ENCODE assay signal across 25 cellular contexts in the genomic region with DNA sequence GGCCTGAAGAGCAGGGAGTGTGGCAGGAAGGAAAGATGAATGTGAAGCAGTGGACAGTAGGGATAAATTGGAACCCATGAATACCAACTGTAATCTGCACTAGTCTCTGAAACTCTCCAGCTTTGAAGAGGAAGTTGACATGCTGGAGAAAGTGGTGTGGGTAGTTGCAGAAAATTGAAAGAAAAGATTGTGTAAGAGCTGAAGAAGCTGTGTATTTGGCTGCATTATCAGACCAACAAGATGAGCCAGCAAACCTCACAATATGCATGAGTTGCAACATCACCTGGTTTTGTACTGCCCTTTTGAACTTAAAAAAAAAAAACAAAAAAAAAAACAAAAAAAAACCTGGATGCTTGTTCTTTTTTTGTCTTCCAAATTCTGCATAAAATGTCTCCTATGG.
DNase-seq lines count a peak whose midpoint lies in the region; TF ChIP-seq lines count a peak whose summit lies in the region.
"Had no signal": no experiment of that assay in that cellular context is flagged by ENCODE, and none has a peak within 500 bp of the region (broad histone marks: within the 10 kb centered on the region; RNA-seq: fewer than 3 reads in every experiment).

No MANE protein-coding gene starts in this region.

- no peak overlapping the region for H3K4me2 ChIP-seq in mammary epithelial cell (ENCODE audit: insufficient read depth, low read depth, low read length)

- no peak overlapping the region for H2AFZ ChIP-seq in mammary epithelial cell (ENCODE audit: low read depth, low read length)

- H4K20me1 ChIP-seq in mammary epithelial cell (ENCODE audit: insufficient read depth, low read length): no peaks in the 10 kb centered on the region

- H3K36me3 ChIP-seq in mammary epithelial cell (ENCODE audit: insufficient read depth, low read length): no peaks in the 10 kb centered on the region
- H3K36me3 ChIP-seq: neutrophil, thoracic aorta had no signal

- CTCF ChIA-PET in MCF 10A (lab: Yijun Ruan, JAX): interaction anchor here (0.6 kb wide), 1 partner anchor 957 kb away, joined by 3 read pairs; no protein-coding TSS in a partner anchor
- CTCF ChIA-PET in mammary epithelial cell (lab: Charles Lee; ENCODE audit: low non-redundant PET): no interaction called here

- no peaks in the 10 kb centered on the region for H3K27me3 Mint-ChIP-seq in MCF 10A (ENCODE audit: insufficient read depth, unreplicated experiment)
- H3K27me3 Mint-ChIP-seq: activated T-helper 17 cell treated with anti-CD3 and anti-CD28 coated beads, Interleukin-2, amount 50 U/mL, for 72 hours had no signal

- no peak for TF ChIP-seq CTCF in MCF 10A (IDR thresholded peaks at IDR 0.05; ENCODE audit: unreplicated experiment)
- no peak for TF ChIP-seq CTCF in mammary epithelial cell (conservative IDR thresholded peaks at IDR 0.05 in 1 of 2, IDR thresholded peaks at IDR 0.05 in 1 of 2; ENCODE audit: extremely low read depth in 1 of 2, insufficient read depth in 1 of 2, low read depth in 1 of 2, low read length in 2 of 2)
- no peak for TF ChIP-seq CTCF in epithelial cell of esophagus (IDR thresholded peaks at IDR 0.05; ENCODE audit: insufficient read depth, low read depth, low read length, missing control alignments)

- H3K9me3 Mint-ChIP-seq in MCF 10A (ENCODE audit: unreplicated experiment): peaks cover 6% of the 10 kb centered on the region

- intact Hi-C loops in MCF 10A (cut with micrococcal nuclease): no loop called here
- intact Hi-C loops in mammary epithelial cell (cut with micrococcal nuclease): no loop called here

- dilution Hi-C loops in mammary epithelial cell (cut with HindIII; ENCODE audit: low sequenced_read_pairs): no loop called here

- DNase-seq in MCF 10A (ENCODE audit: unreplicated experiment) (peak; percentile 71), mammary epithelial cell (no peak), OCI-M1 (lab: John Stamatoyannopoulos, UW) (peak; percentile 90), epithelial cell of esophagus (ENCODE audit: low read depth) (peak; percentile 2), NCI-H2196 (lab: John Stamatoyannopoulos, UW; ENCODE audit: unreplicated experiment) (no peak), NCI-H2029 (lab: John Stamatoyannopoulos, UW) (no peak), GM19240 (ENCODE audit: insufficient read length, low spot score) (no peak), LoVo (ENCODE audit: low spot score) (no peak)
- DNase-seq: 8988T; activated CD4-positive, alpha-beta T cell treated with anti-CD3 and anti-CD28 coated beads, Interleukin-2, amount 50 U/mL, for 4 hours; activated CD8-positive, alpha-beta memory T cell treated with anti-CD3 and anti-CD28 coated beads, Interleukin-2, amount 50 U/mL, for 4 hours; foreskin melanocyte; hippocampal formation; islet precursor cell; NCI-H1436; NCI-H2171; NCI-H69; stimulated activated CD4-positive, alpha-beta T cell treated with anti-CD3 and anti-CD28 coated beads, Interleukin-2, amount 100 ng/mL, for 24 hours; stimulated activated naive CD4-positive, alpha-beta T cell had no signal

- BruUV-seq in MCF 10A (replicated peaks; lab: Mats Ljungman, UMichigan) (no TSS peak), mammary epithelial cell (replicated peaks; lab: Mats Ljungman, UMichigan) (no TSS peak)

- H3K27me3 ChIP-seq in mammary epithelial cell (ENCODE audit: insufficient read depth, low read length): no peaks in the 10 kb centered on the region
- H3K27me3 ChIP-seq: neutrophil had no signal

- no peaks in the 10 kb centered on the region for H3K79me2 ChIP-seq in mammary epithelial cell (ENCODE audit: insufficient read depth, low read length)

- peaks cover 12% of the 10 kb centered on the region for H3K9me3 ChIP-seq in mammary epithelial cell (replicated peaks; ENCODE audit: insufficient read depth, low read length)
- H3K9me3 ChIP-seq: neutrophil, thoracic aorta had no signal

- no peak overlapping the region for H3K27ac ChIP-seq in mammary epithelial cell (ENCODE audit: insufficient read depth, low read depth, low read length)
- H3K27ac ChIP-seq: neutrophil, skin epidermis, thoracic aorta had no signal

- H3K4me3 ChIP-seq in mammary epithelial cell (replicated peaks in 1 of 3; ENCODE audit: insufficient read depth in 1 of 3, low read depth in 2 of 3, low read length in 3 of 3) (no peak overlapping the region), epithelial cell of esophagus (ENCODE audit: low read length) (no peak overlapping the region)
- H3K4me3 ChIP-seq: skin epidermis, thoracic aorta had no signal

- POLR2A ChIA-PET in MCF 10A (lab: Yijun Ruan, JAX): interaction anchor here (0.6 to 0.9 kb wide), 2 partner anchors 14 to 1123 kb away, joined by 3 read pairs; no protein-coding TSS in a partner anchor

- H3K4me3 Mint-ChIP-seq in MCF 10A (ENCODE audit: unreplicated experiment): no peak overlapping the region
- H3K4me3 Mint-ChIP-seq: activated T-helper 17 cell treated with anti-CD3 and anti-CD28 coated beads, Interleukin-2, amount 50 U/mL, for 72 hours; T-helper 1 cell treated with Interleukin-12 subunit alpha and Interleukin-12 subunit beta and Interleukin-4 antibody, amounts not matched to agents 30 μg/mL and 1 μg/mL, for 36 hours had no signal

- H3K4me1 Mint-ChIP-seq in MCF 10A (ENCODE audit: insufficient read depth, unreplicated experiment): peaks cover 8% of the 10 kb centered on the region
- H3K4me1 Mint-ChIP-seq: activated T-helper 17 cell treated with anti-CD3 and anti-CD28 coated beads, Interleukin-2, amount 50 U/mL, for 72 hours had no signal

- in situ Hi-C loops in mammary epithelial cell (cut with MboI; ENCODE audit: low sequenced_read_pairs in 2 of 2): no loop called here

- H3K27ac Mint-ChIP-seq in MCF 10A (ENCODE audit: low read depth, unreplicated experiment): peak overlapping the region; percentile 11
- H3K27ac Mint-ChIP-seq: activated naive CD4-positive, alpha-beta T cell treated with anti-CD3 and anti-CD28 coated beads, Interleukin-2, amount 50 U/mL, for 72 hours; activated T-helper 17 cell treated with anti-CD3 and anti-CD28 coated beads, Interleukin-2, amount 50 U/mL, for 72 hours; T-helper 1 cell treated with Interleukin-12 subunit alpha and Interleukin-12 subunit beta and Interleukin-4 antibody, amounts not matched to agents 30 μg/mL and 1 μg/mL, for 36 hours had no signal

- H3K36me3 Mint-ChIP-seq in MCF 10A (ENCODE audit: insufficient read depth, unreplicated experiment): no peaks in the 10 kb centered on the region

- H3K9ac ChIP-seq in mammary epithelial cell (ENCODE audit: insufficient read depth, low read length): no peak overlapping the region

- no peaks in the 10 kb centered on the region for H3K4me1 ChIP-seq in mammary epithelial cell (ENCODE audit: insufficient read depth, low read length)

Comparison
In these comparisons a context has a peak if more than half of its experiments do, and no peak if none do; other contexts are left out.
1. DNase-seq: peak in MCF 10A (single experiment), OCI-M1 (single experiment) and epithelial cell of esophagus (single experiment); none in mammary epithelial cell (single experiment), NCI-H2196 (single experiment), NCI-H2029 (single experiment), GM19240 (single experiment) and LoVo (single experiment).